8 cellular contexts compared by ENCODE assay signal in genomic region chr20:63831696-63832686, GRCh38. TPM values are rescaled to one million over a fixed set of nuclear protein-coding genes. Genes with fewer than 3 reads are reported as not detected.
DNase-seq lines count a peak whose midpoint lies in the region; ATAC-seq lines count a peak whose summit lies in the region.

No MANE protein-coding gene starts in this region.

- peaks cover 10% of the 10 kb centered on the region for H3K4me1 Mint-ChIP-seq in activated CD4-positive, alpha-beta T cell treated with anti-CD3 and anti-CD28 coated beads for 36 hours
- H3K4me1 Mint-ChIP-seq in stimulated activated naive B cell treated with anti-CD40 and anti-IgM and Interleukin-4, amounts not matched to agents 10 μg/mL and 1 μg/mL and 100 μg/mL, for 72 hours, result peaks cover 15 to 21% of the 10 kb centered on the region in 2 donors

- no peaks in the 10 kb centered on the region for H3K36me3 ChIP-seq in adipocyte (ENCODE audit: control insufficient read depth, insufficient read depth, low read length, severe bottlenecking)

- H3K9me3 ChIP-seq in adipocyte (ENCODE audit: control insufficient read depth, low read length), result no peaks in the 10 kb centered on the region

- H3K4me3 ChIP-seq in adipocyte (ENCODE audit: low read length), result no peak overlapping the region

- no peak overlapping the region for H3K9ac ChIP-seq in adipocyte (ENCODE audit: low read length)

- H3K9me3 Mint-ChIP-seq in activated CD4-positive, alpha-beta T cell treated with anti-CD3 and anti-CD28 coated beads for 36 hours (ENCODE audit: low read depth), result no peaks in the 10 kb centered on the region
- no peaks in the 10 kb centered on the region for H3K9me3 Mint-ChIP-seq in stimulated activated naive B cell treated with anti-CD40 and anti-IgM and Interleukin-4, amounts not matched to agents 10 μg/mL and 1 μg/mL and 100 μg/mL, for 72 hours

- no peaks in the 10 kb centered on the region for H3K36me3 Mint-ChIP-seq in activated CD4-positive, alpha-beta T cell treated with anti-CD3 and anti-CD28 coated beads for 36 hours (ENCODE audit: low read depth)
- H3K36me3 Mint-ChIP-seq in stimulated activated naive B cell treated with anti-CD40 and anti-IgM and Interleukin-4, amounts not matched to agents 10 μg/mL and 1 μg/mL and 100 μg/mL, for 72 hours, result peaks cover 0 to 2% of the 10 kb centered on the region in 2 donors

- H3K4me1 ChIP-seq in adipocyte (ENCODE audit: control insufficient read depth, insufficient read depth, low read length), result peaks cover 5% of the 10 kb centered on the region

- intact Hi-C loops in activated CD4-positive, alpha-beta T cell treated with anti-CD3 and anti-CD28 coated beads for 36 hours (cut with DNase I, micrococcal nuclease), result loop anchor here in 1 of 2 experiments (2.0 kb wide), 1 partner anchor 63 kb away; the partner anchor contains the start of gene DNAJC5

- no peak for ATAC-seq in activated CD4-positive, alpha-beta T cell treated with anti-CD3 and anti-CD28 coated beads for 36 hours
- ATAC-seq in stimulated activated naive B cell treated with anti-CD40 and anti-IgM and Interleukin-4, amounts not matched to agents 10 μg/mL and 1 μg/mL and 100 μg/mL, for 72 hours (replicated peaks), result peak in 1 of 2 donors; percentile 18
- ATAC-seq in activated CD4-positive, CD25-positive, alpha-beta regulatory T cell treated with anti-CD3 and anti-CD28 coated beads, Interleukin-2, amount 50 U/mL, for 24 hours, result no peak

- peaks cover 24% of the 10 kb centered on the region for H3K27me3 Mint-ChIP-seq in activated CD4-positive, alpha-beta T cell treated with anti-CD3 and anti-CD28 coated beads for 36 hours
- peaks cover 17 to 28% of the 10 kb centered on the region in 2 donors for H3K27me3 Mint-ChIP-seq in stimulated activated naive B cell treated with anti-CD40 and anti-IgM and Interleukin-4, amounts not matched to agents 10 μg/mL and 1 μg/mL and 100 μg/mL, for 72 hours

- H3K4me3 Mint-ChIP-seq in activated CD4-positive, alpha-beta T cell treated with anti-CD3 and anti-CD28 coated beads for 36 hours, result no peak overlapping the region
- H3K4me3 Mint-ChIP-seq in stimulated activated naive B cell treated with anti-CD40 and anti-IgM and Interleukin-4, amounts not matched to agents 10 μg/mL and 1 μg/mL and 100 μg/mL, for 72 hours, result peak overlapping the region; percentile 41 to 67

- CTCF ChIA-PET in activated CD4-positive, alpha-beta T cell treated with anti-CD3 and anti-CD28 coated beads for 36 hours (lab: Charles Lee), result no interaction called here

- H3K27ac Mint-ChIP-seq in activated CD4-positive, alpha-beta T cell treated with anti-CD3 and anti-CD28 coated beads for 36 hours, result no peak overlapping the region
- no peak overlapping the region for H3K27ac Mint-ChIP-seq in stimulated activated naive B cell treated with anti-CD40 and anti-IgM and Interleukin-4, amounts not matched to agents 10 μg/mL and 1 μg/mL and 100 μg/mL, for 72 hours

- POLR2A ChIA-PET in activated CD4-positive, alpha-beta T cell treated with anti-CD3 and anti-CD28 coated beads for 36 hours (lab: Charles Lee), result no interaction called here

- DNase-seq in activated CD4-positive, alpha-beta T cell treated with anti-CD3 and anti-CD28 coated beads for 36 hours, result peak; percentile 28
- no peak for DNase-seq in activated CD4-positive, alpha-beta T cell treated with anti-CD3 and anti-CD28 coated beads for 1 hour
- DNase-seq in adipocyte (ENCODE audit: low read depth), result peak; percentile 20
- peak; percentile 43 for DNase-seq in iris pigment epithelial cell (ENCODE audit: low read depth)
- DNase-seq in stimulated activated naive B cell treated with anti-CD40 and anti-IgM and Interleukin-4, amounts not matched to agents 10 μg/mL and 1 μg/mL and 100 μg/mL, for 72 hours, result no peak
- no peak for DNase-seq in putamen (ENCODE audit: low spot score)
- DNase-seq in germinal center (ENCODE audit: low spot score), result no peak

- peaks cover 23% of the 10 kb centered on the region for H3K27me3 ChIP-seq in adipocyte (replicated peaks; ENCODE audit: control insufficient read depth, insufficient read depth, low read length)

RNA-seq across cellular contexts. Expression of gene ZBTB46, which starts 0.9 kb away (rescaled TPM):
- 1 to 10 TPM in 1 of 2 experiments, under 1 TPM in 1; 0.88 to 1.3 TPM for total RNA-seq in activated CD4-positive, alpha-beta T cell treated with anti-CD3 and anti-CD28 coated beads for 36 hours

RNA-seq across cellular contexts. Expression of gene ABHD16B, which starts 29.3 kb away (rescaled TPM):
- under 1 TPM; 0.11 to 0.16 TPM for total RNA-seq in activated CD4-positive, alpha-beta T cell treated with anti-CD3 and anti-CD28 coated beads for 36 hours

RNA-seq across cellular contexts. Expression of gene TPD52L2, which starts 33.1 kb away (rescaled TPM):
- 10 to 100 TPM; 54.0 to 56.3 TPM for total RNA-seq in activated CD4-positive, alpha-beta T cell treated with anti-CD3 and anti-CD28 coated beads for 36 hours

Comparison
In these comparisons a context has a peak if more than half of its experiments do, and no peak if none do; other contexts are left out.
1. DNase-seq: peak in activated CD4-positive, alpha-beta T cell treated with anti-CD3 and anti-CD28 coated beads for 36 hours (single experiment), adipocyte (single experiment) and iris pigment epithelial cell (single experiment); none in activated CD4-positive, alpha-beta T cell treated with anti-CD3 and anti-CD28 coated beads for 1 hour (single experiment), stimulated activated naive B cell treated with anti-CD40 and anti-IgM and Interleukin-4, amounts not matched to agents 10 μg/mL and 1 μg/mL and 100 μg/mL, for 72 hours (single experiment), putamen (single experiment) and germinal center (single experiment).